ENCODE assay signal across 9 cellular contexts in the genomic region with DNA sequence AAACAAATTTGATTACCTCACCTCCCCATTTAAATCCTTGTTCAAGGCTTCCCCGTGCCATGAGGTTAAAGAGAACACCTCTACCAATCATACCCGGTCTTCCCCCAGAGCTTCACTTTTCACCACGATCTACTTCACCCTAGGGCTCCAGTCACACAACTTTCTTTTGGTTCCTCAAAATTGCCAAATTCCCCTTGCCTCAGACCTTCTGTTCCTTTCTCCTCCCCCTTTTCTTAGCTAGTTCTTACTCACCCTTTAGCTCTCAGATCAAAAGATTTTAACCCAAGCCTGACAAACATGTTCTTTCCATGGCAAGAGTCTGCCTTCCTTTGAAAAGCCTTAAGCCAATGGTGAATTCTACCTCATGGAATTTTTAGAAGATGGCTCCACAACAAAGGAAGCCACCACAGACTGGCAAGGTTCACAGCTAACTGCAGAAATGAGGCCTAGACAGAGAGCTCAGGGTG. TPM values are rescaled to one million over a fixed set of nuclear protein-coding genes. Genes with fewer than 3 reads are reported as not detected.
DNase-seq lines count a peak whose midpoint lies in the region; ATAC-seq and TF ChIP-seq lines count a peak whose summit lies in the region.
"Had no signal": no experiment of that assay in that cellular context is flagged by ENCODE, and none has a peak within 500 bp of the region (broad histone marks: within the 10 kb centered on the region; RNA-seq: fewer than 3 reads in every experiment).

No MANE protein-coding gene starts in this region.

- peak; percentile 61 for DNase-seq in activated CD4-positive, alpha-beta T cell treated with anti-CD3 and anti-CD28 coated beads, Interleukin-2, amount 10 ng/mL, durations not matched to agents 24 days and 14 days
- no peak for DNase-seq in activated CD4-positive, alpha-beta T cell treated with anti-CD3 and anti-CD28 coated beads, Interleukin-2, amount 10 ng/mL, durations not matched to agents 7 days and 5 days
- DNase-seq in epithelial cell of prostate (ENCODE audit: low read depth, low spot score) (peak; percentile 45), upper lobe of left lung (no peak), H4 (ENCODE audit: low spot score) (no peak), sigmoid colon (no peak)

- H3K9me3 ChIP-seq in OCI-LY3 (ENCODE audit: insufficient read depth, low read length) (no peaks in the 10 kb centered on the region), upper lobe of left lung (no peaks in the 10 kb centered on the region), sigmoid colon (no peaks in the 10 kb centered on the region)

- POLR2A ChIA-PET in activated CD4-positive, alpha-beta T cell treated with anti-CD3 and anti-CD28 coated beads, Interleukin-2, amount 10 ng/mL, durations not matched to agents 7 days and 5 days (lab: Charles Lee) = no interaction called here

- ATAC-seq in HG02759 (IDR thresholded peaks at IDR 0.05; ENCODE audit: unreplicated experiment) (peak; percentile 82), upper lobe of left lung (ENCODE audit: low FRiP score in 2 of 2) (peak; percentile 71 to 81)

- H3K27ac ChIP-seq in OCI-LY3 (ENCODE audit: low read length) (peak overlapping the region; percentile 65), epithelial cell of prostate (peak overlapping the region; percentile 99), upper lobe of left lung (peak overlapping the region; percentile 47 to 71 (median 63)), sigmoid colon (peak overlapping the region in 1 of 4 donors; percentile 38)
- H3K27ac ChIP-seq: C4-2B had no signal

- peaks cover 30% of the 10 kb centered on the region for H3K79me2 ChIP-seq in OCI-LY3 (ENCODE audit: low read length)

- H3K4me2 ChIP-seq in OCI-LY3 (ENCODE audit: low read length) = peak overlapping the region; percentile 94

- peaks cover 49% of the 10 kb centered on the region for H3K4me1 Mint-ChIP-seq in activated CD4-positive, alpha-beta T cell treated with anti-CD3 and anti-CD28 coated beads, Interleukin-2, amount 10 ng/mL, durations not matched to agents 24 days and 14 days
- H3K4me1 Mint-ChIP-seq in activated CD4-positive, alpha-beta T cell treated with anti-CD3 and anti-CD28 coated beads, Interleukin-2, amount 10 ng/mL, durations not matched to agents 7 days and 5 days = peaks cover 41% of the 10 kb centered on the region

- CTCF ChIA-PET in activated CD4-positive, alpha-beta T cell treated with anti-CD3 and anti-CD28 coated beads, Interleukin-2, amount 10 ng/mL, durations not matched to agents 7 days and 5 days (lab: Charles Lee) = interaction anchor here (0.7 to 1.2 kb wide), 4 partner anchors 13 to 590 kb away, joined by 3 to 4 read pairs (median 3); no protein-coding TSS in a partner anchor

- WGBS in upper lobe of left lung, 2 donors = 53 to 59% methylated on average over 3 of the region's 3 CpGs
- WGBS in sigmoid colon, 2 donors = 40 to 72% methylated on average over 3 of the region's 3 CpGs

- H3K36me3 Mint-ChIP-seq in activated CD4-positive, alpha-beta T cell treated with anti-CD3 and anti-CD28 coated beads, Interleukin-2, amount 10 ng/mL, durations not matched to agents 24 days and 14 days (ENCODE audit: low read depth) = peaks cover 26% of the 10 kb centered on the region
- peaks cover 21% of the 10 kb centered on the region for H3K36me3 Mint-ChIP-seq in activated CD4-positive, alpha-beta T cell treated with anti-CD3 and anti-CD28 coated beads, Interleukin-2, amount 10 ng/mL, durations not matched to agents 7 days and 5 days (ENCODE audit: low read depth)

- peak overlapping the region; percentile 27 for H3K9ac ChIP-seq in OCI-LY3 (ENCODE audit: low read length)

- H3K4me1 ChIP-seq in OCI-LY3 (ENCODE audit: low read length) (peaks cover 68% of the 10 kb centered on the region), upper lobe of left lung (peaks cover 8 to 31% (median 22%) of the 10 kb centered on the region in 4 donors), sigmoid colon (peaks cover 0 to 32% (median 22%) of the 10 kb centered on the region in 4 donors)

- H3K4me3 Mint-ChIP-seq in activated CD4-positive, alpha-beta T cell treated with anti-CD3 and anti-CD28 coated beads, Interleukin-2, amount 10 ng/mL, durations not matched to agents 24 days and 14 days = peak overlapping the region; percentile 48
- no peak overlapping the region for H3K4me3 Mint-ChIP-seq in activated CD4-positive, alpha-beta T cell treated with anti-CD3 and anti-CD28 coated beads, Interleukin-2, amount 10 ng/mL, durations not matched to agents 7 days and 5 days

- no peaks in the 10 kb centered on the region for H3K9me3 Mint-ChIP-seq in activated CD4-positive, alpha-beta T cell treated with anti-CD3 and anti-CD28 coated beads, Interleukin-2, amount 10 ng/mL, durations not matched to agents 24 days and 14 days
- H3K9me3 Mint-ChIP-seq in activated CD4-positive, alpha-beta T cell treated with anti-CD3 and anti-CD28 coated beads, Interleukin-2, amount 10 ng/mL, durations not matched to agents 7 days and 5 days = no peaks in the 10 kb centered on the region

- TF ChIP-seq EP300 in upper lobe of left lung (IDR thresholded peaks at IDR 0.05) (no peak), sigmoid colon (IDR thresholded peaks at IDR 0.05) (no peak)

- H3K4me3 ChIP-seq in OCI-LY3 (ENCODE audit: low read length) = peak overlapping the region; percentile 66
- H3K4me3 ChIP-seq in upper lobe of left lung = peak overlapping the region in 1 of 4 donors; percentile 7
- no peak overlapping the region for H3K4me3 ChIP-seq in sigmoid colon

- peaks cover 11% of the 10 kb centered on the region for H3K27me3 ChIP-seq in OCI-LY3 (ENCODE audit: low read depth, low read length)
- no peaks in the 10 kb centered on the region for H3K27me3 ChIP-seq in upper lobe of left lung
- H3K27me3 ChIP-seq in sigmoid colon = no peaks in the 10 kb centered on the region

- TF ChIP-seq POLR2A in upper lobe of left lung (IDR thresholded peaks at IDR 0.05) (peak in 1 of 4 donors; percentile 59), sigmoid colon (IDR thresholded peaks at IDR 0.05) (no peak)

- H4K20me1 ChIP-seq in OCI-LY3 (ENCODE audit: insufficient read depth, low read length) = peaks cover 53% of the 10 kb centered on the region

- no peaks in the 10 kb centered on the region for H3K27me3 Mint-ChIP-seq in activated CD4-positive, alpha-beta T cell treated with anti-CD3 and anti-CD28 coated beads, Interleukin-2, amount 10 ng/mL, durations not matched to agents 24 days and 14 days
- H3K27me3 Mint-ChIP-seq in activated CD4-positive, alpha-beta T cell treated with anti-CD3 and anti-CD28 coated beads, Interleukin-2, amount 10 ng/mL, durations not matched to agents 7 days and 5 days = no peaks in the 10 kb centered on the region

- TF ChIP-seq CTCF in OCI-LY3 (IDR thresholded peaks at IDR 0.05; ENCODE audit: low read depth, low read length) (no peak), upper lobe of left lung (IDR thresholded peaks at IDR 0.05) (no peak), sigmoid colon (IDR thresholded peaks at IDR 0.05) (no peak)

- peak overlapping the region; percentile 86 for H3K27ac Mint-ChIP-seq in activated CD4-positive, alpha-beta T cell treated with anti-CD3 and anti-CD28 coated beads, Interleukin-2, amount 10 ng/mL, durations not matched to agents 24 days and 14 days
- no peak overlapping the region for H3K27ac Mint-ChIP-seq in activated CD4-positive, alpha-beta T cell treated with anti-CD3 and anti-CD28 coated beads, Interleukin-2, amount 10 ng/mL, durations not matched to agents 7 days and 5 days

- peaks cover 12% of the 10 kb centered on the region for H3K36me3 ChIP-seq in OCI-LY3 (replicated peaks; ENCODE audit: low read depth, low read length)
- H3K36me3 ChIP-seq in upper lobe of left lung = no peaks in the 10 kb centered on the region
- H3K36me3 ChIP-seq in sigmoid colon = no peaks in the 10 kb centered on the region

- H2AFZ ChIP-seq in OCI-LY3 (ENCODE audit: low read depth, low read length) = no peak overlapping the region

- intact Hi-C loops in activated CD4-positive, alpha-beta T cell treated with anti-CD3 and anti-CD28 coated beads, Interleukin-2, amount 10 ng/mL, durations not matched to agents 24 days and 14 days (cut with micrococcal nuclease) = loop anchor here (1.0 kb wide), 3 partner anchors 10 to 51 kb away; no protein-coding TSS in a partner anchor
- intact Hi-C loops in sigmoid colon (cut with DNase I) = loop anchor here (10.0 kb wide), 1 partner anchor 574 kb away; no protein-coding TSS in a partner anchor

RNA-seq across cellular contexts. Expression of a gene that starts 56.7 kb away (rescaled TPM):
- total RNA-seq in activated CD4-positive, alpha-beta T cell treated with anti-CD3 and anti-CD28 coated beads, Interleukin-2, amount 10 ng/mL, durations not matched to agents 24 days and 14 days = 104 and 123 TPM in 2 replicates
- 10 to 100 TPM; 58.7 to 63.6 TPM for total RNA-seq in activated CD4-positive, alpha-beta T cell treated with anti-CD3 and anti-CD28 coated beads, Interleukin-2, amount 10 ng/mL, durations not matched to agents 7 days and 5 days
- total RNA-seq in upper lobe of left lung (10 to 100 TPM; 60.8 to 84.0 (median 71.5) TPM), sigmoid colon (100 to 1,000 TPM in 1 of 4 donors, 10 to 100 TPM in 3; 84.3 to 155 (median 88.2) TPM)
- 84.3 and 93.3 TPM in 2 replicates for total RNA-seq in H4 (2014; rRNA removed; shearing (Covaris generic))
- 10 to 100 TPM; 37.2 to 62.4 (median 37.2) TPM for polyA plus RNA-seq in sigmoid colon

Comparison
In these comparisons a context has a peak if more than half of its experiments do, and no peak if none do; other contexts are left out.
1. DNase-seq: peak in activated CD4-positive, alpha-beta T cell treated with anti-CD3 and anti-CD28 coated beads, Interleukin-2, amount 10 ng/mL, durations not matched to agents 24 days and 14 days (single experiment) and epithelial cell of prostate (single experiment); none in activated CD4-positive, alpha-beta T cell treated with anti-CD3 and anti-CD28 coated beads, Interleukin-2, amount 10 ng/mL, durations not matched to agents 7 days and 5 days (single experiment), upper lobe of left lung (0 of 2), H4 (single experiment) and sigmoid colon (single experiment).